ENCODE assay signal across 8 cellular contexts in genomic region chr2:74472086-74472944, GRCh38. TPM values are rescaled to one million over a fixed set of nuclear protein-coding genes. Genes with fewer than 3 reads are reported as not detected.
A peak's percentile ranks its signal among the peaks of the same experiment; 100 is the strongest.
DNase-seq lines count a peak whose midpoint lies in the region; ATAC-seq and TF ChIP-seq lines count a peak whose summit lies in the region.

Gene MRPL53 (minus strand): TSS chr2:74472680. CDS start chr2:74472660, 20 bp downstream.

- H3K27me3 ChIP-seq in BE2C (no peaks in the 10 kb centered on the region), left lung (no peaks in the 10 kb centered on the region)

- peak within 1 kb of the TSS; percentile 93 to 94 for H3K27ac ChIP-seq in left lung

- ATAC-seq in HG03439 (IDR thresholded peaks at IDR 0.05; ENCODE audit: unreplicated experiment) (peak; percentile 89), left lung (peak; percentile 95)

- H3K4me3 ChIP-seq in BE2C (ENCODE audit: low read depth, low read length) (peak within 1 kb of the TSS; percentile 79), left lung (peak within 1 kb of the TSS; percentile 70 to 77)

- intact Hi-C loops in left lung (cut with DNase I), result no loop called here

- H3K4me1 ChIP-seq in BE2C, result no peaks in the 10 kb centered on the region
- H3K4me1 ChIP-seq in left lung, result peaks cover 15 to 31% of the 10 kb centered on the region in 2 donors

- TF ChIP-seq CTCF in BE2C (IDR thresholded peaks at IDR 0.05; ENCODE audit: low read depth, low read length), result no peak
- no peak for TF ChIP-seq CTCF in left lung (IDR thresholded peaks at IDR 0.05)

- H3K9me3 ChIP-seq in BE2C (no peaks in the 10 kb centered on the region), left lung (no peaks in the 10 kb centered on the region)

- DNase-seq in BE2C (peak; percentile 89), GM19238 (ENCODE audit: insufficient read length, low spot score) (peak; percentile 76), NCI-H748 treated with DMSO at 0.1 percent for 48 hours (lab: John Stamatoyannopoulos, UW) (peak; percentile 60), dedifferentiated amniotic fluid mesenchymal stem cell (ENCODE audit: extremely low spot score) (peak; percentile 91), left lung (peak; percentile 94 to 96)
- peak; percentile 98 for DNase-seq in activated CD4-positive, alpha-beta T cell treated with anti-CD3 and anti-CD28 coated beads, Interleukin-2, amount 50 U/mL, for 1 hour
- peak; percentile 92 for DNase-seq in stimulated activated CD4-positive, alpha-beta T cell treated with anti-CD3 and anti-CD28 coated beads, Interleukin-2, amount 100 ng/mL, for 4 hours (ENCODE audit: low read depth)

- no peaks in the 10 kb centered on the region; the same call in 1 of the 2 replicates for H3K36me3 ChIP-seq in BE2C
- H3K36me3 ChIP-seq in left lung, result peaks cover 0 to 18% of the 10 kb centered on the region in 2 donors

RNA-seq across cellular contexts. Expression of gene MRPL53, which starts in this region (rescaled TPM):
- polyA plus RNA-seq in BE2C (2012; ENCODE audit: insufficient read depth, insufficient read length, low read depth), result 238 TPM
- total RNA-seq in left lung, result 10 to 100 TPM; 69.5 to 73.6 TPM

Comparison
In these comparisons a context has a peak if more than half of its experiments do, and no peak if none do; other contexts are left out.
1. Peak in every context shown above with its lines: DNase-seq, ATAC-seq, H3K4me3 ChIP-seq and H3K27ac ChIP-seq.